Comparison of ENCODE assay signal across 1 cellular context in genomic region chr3:175355801-175356335, GRCh38.
A peak's percentile ranks its signal among the peaks of the same experiment; 100 is the strongest.
TF ChIP-seq lines count a peak whose summit lies in the region.

No MANE protein-coding gene starts in this region.

TF ChIP-seq in GM12878, 131 proteins besides CTCF, POLR2A, EP300 and RAD21 (continued from another document):
- 0 out of 2 replicates have a peak, but pooled peaks have one; percentile 39 for TF ChIP-seq ZNF24 (IDR thresholded peaks at IDR 0.05)
- TF ChIP-seq GATAD2B (conservative IDR thresholded peaks at IDR 0.05; ENCODE audit: low read depth), result peak; percentile 54; the same call in 1 of the 2 replicates
- no peak for TF ChIP-seq PRDM15 (CRISPR knock-in tag; IDR thresholded peaks at IDR 0.05)
- peak; percentile 57 for TF ChIP-seq ATF7 (IDR thresholded peaks at IDR 0.05; ENCODE audit: low read depth)
- no peak for TF ChIP-seq SMAD1 (IDR thresholded peaks at IDR 0.05; ENCODE audit: low read depth, partially characterized antibody)
- TF ChIP-seq ZBTB40 (IDR thresholded peaks at IDR 0.05; ENCODE audit: borderline replicate concordance), result peak; percentile 32; the same call in 1 of the 2 replicates
- TF ChIP-seq ASH2L (IDR thresholded peaks at IDR 0.05; ENCODE audit: borderline replicate concordance, low read depth), result no peak
- TF ChIP-seq ELK1 (IDR thresholded peaks at IDR 0.05; ENCODE audit: low read depth, low read length), result no peak
- peak; percentile 78 to 87; a peak in 2 of 4 replicates for TF ChIP-seq IKZF2 (IDR thresholded peaks at IDR 0.05)
- TF ChIP-seq NBN (IDR thresholded peaks at IDR 0.05), result peak; percentile 69; the same call in 1 of the 2 replicates
- TF ChIP-seq MTA2 (IDR thresholded peaks at IDR 0.05; ENCODE audit: low read depth), result peak; percentile 92
- TF ChIP-seq BMI1 (IDR thresholded peaks at IDR 0.05; ENCODE audit: borderline replicate concordance), result peak; percentile 63; the same call in 1 of the 2 replicates
- TF ChIP-seq, protein P1, sequence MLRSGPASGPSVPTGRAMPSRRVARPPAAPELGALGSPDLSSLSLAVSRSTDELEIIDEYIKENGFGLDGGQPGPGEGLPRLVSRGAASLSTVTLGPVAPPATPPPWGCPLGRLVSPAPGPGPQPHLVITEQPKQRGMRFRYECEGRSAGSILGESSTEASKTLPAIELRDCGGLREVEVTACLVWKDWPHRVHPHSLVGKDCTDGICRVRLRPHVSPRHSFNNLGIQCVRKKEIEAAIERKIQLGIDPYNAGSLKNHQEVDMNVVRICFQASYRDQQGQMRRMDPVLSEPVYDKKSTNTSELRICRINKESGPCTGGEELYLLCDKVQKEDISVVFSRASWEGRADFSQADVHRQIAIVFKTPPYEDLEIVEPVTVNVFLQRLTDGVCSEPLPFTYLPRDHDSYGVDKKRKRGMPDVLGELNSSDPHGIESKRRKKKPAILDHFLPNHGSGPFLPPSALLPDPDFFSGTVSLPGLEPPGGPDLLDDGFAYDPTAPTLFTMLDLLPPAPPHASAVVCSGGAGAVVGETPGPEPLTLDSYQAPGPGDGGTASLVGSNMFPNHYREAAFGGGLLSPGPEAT (IDR thresholded peaks at IDR 0.05; ENCODE audit: low read depth), result peak; percentile 80; the same call in 1 of the 2 replicates
- TF ChIP-seq MEF2B (IDR thresholded peaks at IDR 0.05; ENCODE audit: partially characterized antibody, poor library complexity, severe bottlenecking), result peak; percentile 50
- no peak for TF ChIP-seq POU2F2 (IDR thresholded peaks at IDR 0.05; ENCODE audit: borderline replicate concordance, low read depth, low read length)
- TF ChIP-seq SPI1 (IDR thresholded peaks at IDR 0.05; ENCODE audit: borderline replicate concordance, insufficient read depth, low read depth, low read length), result peak; percentile 53; the same call in 1 of the 2 replicates
- peak; percentile 73 for TF ChIP-seq IKZF1 (conservative IDR thresholded peaks at IDR 0.05)
